ENCODE assay signal across 10 cellular contexts in the genomic region with DNA sequence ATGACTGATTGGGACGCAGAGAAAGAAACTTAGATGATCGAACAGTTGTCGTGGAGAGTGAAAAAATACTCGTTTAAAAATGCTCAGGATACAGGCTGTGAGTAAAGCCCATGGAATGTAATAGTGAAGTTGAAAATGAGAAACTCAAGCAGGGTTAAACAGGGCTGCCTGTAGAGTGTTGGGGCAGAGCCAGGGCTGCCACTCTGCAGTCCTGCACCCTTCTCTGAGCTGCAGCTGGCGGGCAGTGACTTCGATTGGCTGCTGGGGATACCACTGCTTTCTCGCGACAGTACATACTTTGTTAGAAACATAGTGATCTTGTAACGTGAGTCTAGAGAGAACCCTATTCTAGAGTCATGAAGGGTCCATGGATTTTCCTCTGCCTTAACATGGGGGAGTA.
DNase-seq lines count a peak whose midpoint lies in the region; FAIRE-seq and TF ChIP-seq lines count a peak whose summit lies in the region.
"Had no signal": no experiment of that assay in that cellular context is flagged by ENCODE, and none has a peak within 500 bp of the region (broad histone marks: within the 10 kb centered on the region; RNA-seq: fewer than 3 reads in every experiment).

No MANE protein-coding gene starts in this region.

- peak; percentile 85 for DNase-seq in Ammon's horn (ENCODE audit: low spot score)
- peak; percentile 47 for DNase-seq in RCC 7860 (ENCODE audit: low spot score)
- peak; percentile 83 for DNase-seq in fibroblast of pulmonary artery (ENCODE audit: low read depth)
- DNase-seq in non-pigmented ciliary epithelial cell (ENCODE audit: low read depth), result peak; percentile 56
- DNase-seq in RPMI8226, result no peak
- no peak for DNase-seq in NCI-H1092 (lab: John Stamatoyannopoulos, UW)
- DNase-seq in NCI-H526 (lab: John Stamatoyannopoulos, UW), result no peak
- no peak for DNase-seq in NCI-H1436 treated with DMSO at 0.1 percent for 48 hours (lab: John Stamatoyannopoulos, UW)
- DNase-seq: KBM-7 had no signal

- TF ChIP-seq CTCF in fibroblast of pulmonary artery (IDR thresholded peaks at IDR 0.05; ENCODE audit: low read length, missing control alignments), result no peak

- H3K4me3 ChIP-seq in fibroblast of pulmonary artery (replicated peaks; ENCODE audit: low read depth, low read length), result peak overlapping the region; percentile 43
- H3K4me3 ChIP-seq: skin epidermis had no signal

- FAIRE-seq in RCC 7860 (lab: Jason Lieb, UNC), result no peak

Comparison
In these comparisons a context has a peak if more than half of its experiments do, and no peak if none do; other contexts are left out.
1. DNase-seq: peak in Ammon's horn (single experiment), RCC 7860 (single experiment), fibroblast of pulmonary artery (single experiment) and non-pigmented ciliary epithelial cell (single experiment); none in RPMI8226 (single experiment), NCI-H1092 (single experiment), NCI-H526 (0 of 2) and NCI-H1436 treated with DMSO at 0.1 percent for 48 hours (single experiment).